ENCODE assay signal across 15 cellular contexts in the genomic region with DNA sequence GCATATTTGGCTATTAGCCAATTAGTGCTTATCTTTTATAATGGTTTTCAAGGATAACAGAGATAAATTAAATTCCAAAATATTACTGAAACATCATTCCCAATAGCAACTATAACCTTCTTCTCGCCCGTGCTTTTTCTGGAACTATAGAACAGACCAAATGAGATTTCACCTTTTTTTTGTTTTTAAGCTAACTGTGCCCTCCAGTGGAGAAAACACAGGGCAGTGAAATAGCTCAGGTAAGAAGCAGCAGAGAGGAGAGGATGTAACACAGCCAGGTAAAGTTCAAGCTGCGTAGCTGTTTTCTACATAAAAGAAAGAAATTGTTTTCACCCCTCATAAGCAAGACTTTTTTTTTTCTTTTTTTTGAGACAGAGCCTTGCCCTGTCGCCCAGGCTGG. TPM values are rescaled to one million over a fixed set of nuclear protein-coding genes. Genes with fewer than 3 reads are reported as not detected.
DNase-seq lines count a peak whose midpoint lies in the region; ATAC-seq, FAIRE-seq and TF ChIP-seq lines count a peak whose summit lies in the region.
"Had no signal": no experiment of that assay in that cellular context is flagged by ENCODE, and none has a peak within 500 bp of the region (broad histone marks: within the 10 kb centered on the region; RNA-seq: fewer than 3 reads in every experiment).

No MANE protein-coding gene starts in this region.

- RAD21 ChIA-PET in GM12878 (lab: Charles Lee; ENCODE audit: unreplicated experiment), result interaction anchor here (1.3 kb wide), 1 partner anchor 143 kb away, joined by 3 read pairs; no protein-coding TSS in a partner anchor

- FAIRE-seq in GM12878 (lab: Jason Lieb, UNC) (no peak), kidney (lab: Jason Lieb, UNC) (no peak)
- FAIRE-seq: GM12892, pancreas had no signal

- H3K27me3 ChIP-seq in BE2C (no peaks in the 10 kb centered on the region), GM12878 (replicated peaks in 1 of 2; ENCODE audit: control insufficient read depth in 2 of 2, insufficient read depth in 2 of 2, low read length in 1 of 2) (no peaks in the 10 kb centered on the region)
- H3K27me3 ChIP-seq: pancreas had no signal

- H3K9ac ChIP-seq in GM12878 (ENCODE audit: control insufficient read depth, insufficient read depth, low read length), result no peak overlapping the region
- H3K9ac ChIP-seq in kidney (ENCODE audit: low read length in 2 of 2), result no peak overlapping the region

- CTCF ChIA-PET in HEK293 (lab: Yijun Ruan, JAX) (interaction anchor here (0.5 to 1.7 kb wide), 5 partner anchors 12 to 329 kb away, joined by 3 read pairs; no protein-coding TSS in a partner anchor), GM12878 (lab: Yijun Ruan, JAX) (interaction anchor here (0.7 to 2.5 kb wide), 9 partner anchors 13 to 143 kb away, joined by 3 to 7 read pairs (median 5); partner anchors contain the start of gene HSD17B12)

- H3K27ac ChIP-seq in HEK293 (ENCODE audit: extremely low read depth, low read depth, low read length) (no peak overlapping the region), GM12878 (ENCODE audit: control insufficient read depth, insufficient read depth) (no peak overlapping the region), kidney (ENCODE audit: low read depth in 2 of 2, low read length in 2 of 2) (no peak overlapping the region)
- H3K27ac ChIP-seq: pancreas had no signal

- no peaks in the 10 kb centered on the region for H3K36me3 ChIP-seq in BE2C
- no peaks in the 10 kb centered on the region; a peak in 1 of 3 replicates for H3K36me3 ChIP-seq in HEK293 (ENCODE audit: control insufficient read depth in 2 of 2, insufficient read depth in 1 of 2, low read length in 2 of 2)
- peaks cover 0 to 10% of the 10 kb centered on the region in 2 experiments; a peak in 1 of 4 replicates for H3K36me3 ChIP-seq in GM12878 (ENCODE audit: control insufficient read depth in 2 of 2, insufficient read depth in 2 of 2, low read length in 1 of 2)
- H3K36me3 ChIP-seq in kidney (ENCODE audit: control insufficient read depth in 1 of 2, insufficient read depth in 2 of 2, low read length in 2 of 2), result no peaks in the 10 kb centered on the region
- H3K36me3 ChIP-seq: pancreas had no signal

- 86% methylated on average over 4 of the region's 4 CpGs for WGBS in GM12878 (ENCODE audit: insufficient coverage, insufficient replicate concordance, low lambda C conversion rate, missing lambda C conversion rate)

- H3K4me3 ChIP-seq in BE2C (ENCODE audit: low read depth, low read length) (no peak overlapping the region), HEK293 (ENCODE audit: low read depth, low read length) (no peak overlapping the region), GM12878 (no peak overlapping the region), kidney (ENCODE audit: low read length in 2 of 2) (no peak overlapping the region)
- H3K4me3 ChIP-seq: pancreas had no signal

- TF ChIP-seq RAD21 in GM12878 (IDR thresholded peaks at IDR 0.05; ENCODE audit: insufficient read depth, low read depth, low read length), result peak; percentile 53

- no TSS peak for BruUV-seq in GM12878 (replicated peaks; lab: Mats Ljungman, UMichigan)

- intact Hi-C loops in GM12878 (cut with micrococcal nuclease; ENCODE audit: unreplicated experiment) (no loop called here), kidney (cut with DNase I) (no loop called here)

- H3K9me3 ChIP-seq in BE2C (no peaks in the 10 kb centered on the region), HEK293 (ENCODE audit: control insufficient read depth, insufficient read depth, low read depth, low read length) (no peaks in the 10 kb centered on the region), GM12878 (replicated peaks; ENCODE audit: control insufficient read depth, insufficient read depth, low read length) (peaks cover 4% of the 10 kb centered on the region; the same call in 2 of the 3 replicates), kidney (ENCODE audit: control insufficient read depth in 1 of 2, low read length in 2 of 2) (no peaks in the 10 kb centered on the region)
- H3K9me3 ChIP-seq: pancreas had no signal

- no peak overlapping the region for H3K4me2 ChIP-seq in GM12878 (ENCODE audit: control insufficient read depth, insufficient read depth)

- peaks cover 8% of the 10 kb centered on the region for H3K79me2 ChIP-seq in GM12878 (ENCODE audit: control insufficient read depth, insufficient read depth, low read length)

- no peaks in the 10 kb centered on the region for H3K4me1 ChIP-seq in BE2C
- no peaks in the 10 kb centered on the region for H3K4me1 ChIP-seq in HEK293 (ENCODE audit: control insufficient read depth, insufficient read depth, low read length)
- no peaks in the 10 kb centered on the region for H3K4me1 ChIP-seq in GM12878 (ENCODE audit: control insufficient read depth, insufficient read depth, low read length)
- H3K4me1 ChIP-seq in kidney (ENCODE audit: control insufficient read depth in 1 of 2, insufficient read depth in 1 of 2, low read depth in 1 of 2, low read length in 2 of 2), result no peaks in the 10 kb centered on the region
- H3K4me1 ChIP-seq: pancreas had no signal

- TF ChIP-seq CTCF in BE2C (IDR thresholded peaks at IDR 0.05; ENCODE audit: low read depth, low read length) (peak; percentile 51), HEK293 (tag by site-specific recombination; IDR thresholded peaks at IDR 0.05) (no peak), GM12878 (IDR thresholded peaks at IDR 0.05 in 2 of 3, conservative IDR thresholded peaks at IDR 0.05 in 1 of 3; ENCODE audit: control insufficient read depth in 2 of 3, extremely low read depth in 1 of 3, insufficient read depth in 1 of 3, low read depth in 3 of 3, low read length in 3 of 3) (peak in 2 of 3 experiments; percentile 25 to 33; a peak in 2 of 6 replicates), kidney (IDR thresholded peaks at IDR 0.05; ENCODE audit: borderline replicate concordance, extremely low read depth, insufficient read depth) (peak; percentile 30)

- in situ Hi-C loops in GM12878 (cut with MboI), result no loop called here

- TF ChIP-seq POLR2A in GM12878 (IDR thresholded peaks at IDR 0.05; ENCODE audit: low read depth, low read length), result no peak

- no peak for TF ChIP-seq EP300 in GM12878 (IDR thresholded peaks at IDR 0.05; ENCODE audit: borderline replicate concordance in 1 of 2, control insufficient read depth in 1 of 2, low read depth in 2 of 2, low read length in 2 of 2)

- no peaks in the 10 kb centered on the region for H4K20me1 ChIP-seq in GM12878 (ENCODE audit: control insufficient read depth, insufficient read depth)

- DNase-seq in BE2C, result no peak
- no peak for DNase-seq in GM12878 (ENCODE audit: low read depth, low spot score)
- no peak for DNase-seq in kidney
- DNase-seq in SHP77 (lab: John Stamatoyannopoulos, UW), result no peak
- DNase-seq: activated T-cell treated with anti-CD3 and anti-CD28 coated beads, Interleukin-2, amount 50 U/mL, for 1 hour; CD8-positive, alpha-beta T cell; left ventricle myocardium superior; NCI-H187 treated with DMSO at 0.1 percent for 48 hours; pancreas; substantia nigra had no signal

- H2AFZ ChIP-seq in GM12878 (ENCODE audit: control insufficient read depth, low read depth, low read length), result no peak overlapping the region

- SMC1A ChIA-PET in GM12878 (lab: Charles Lee; ENCODE audit: uncharacterized antibody, unreplicated experiment), result interaction anchor here (0.9 to 1.7 kb wide), 4 partner anchors 15 to 143 kb away, joined by 3 to 5 read pairs (median 4); partner anchors contain the start of gene HSD17B12

- ATAC-seq in GM12878, result peak; percentile 44; the same call in 1 of the 3 replicates
- ATAC-seq in GM19452 (IDR thresholded peaks at IDR 0.05; ENCODE audit: unreplicated experiment), result no peak
- no peak for ATAC-seq in HG03378 (IDR thresholded peaks at IDR 0.05; ENCODE audit: unreplicated experiment)
- ATAC-seq in HG02938 (IDR thresholded peaks at IDR 0.05; ENCODE audit: unreplicated experiment), result no peak
- ATAC-seq: CD8-positive, alpha-beta T cell; left ventricle myocardium superior had no signal

- POLR2A ChIA-PET in HEK293 (lab: Yijun Ruan, JAX) (interaction anchor here (0.5 kb wide), 1 partner anchor 63 kb away, joined by 4 read pairs; no protein-coding TSS in a partner anchor), GM12878 (lab: Charles Lee) (no interaction called here)

TF ChIP-seq in HEK293, 187 proteins besides CTCF, POLR2A, EP300 and RAD21 (continues in another document):
- TF ChIP-seq ZNF654 (tag by site-specific recombination; IDR thresholded peaks at IDR 0.05; ENCODE audit: low read depth), result 0 out of 2 replicates have a peak, but pooled peaks have one; percentile 6

TF ChIP-seq in GM12878, 131 proteins besides CTCF, POLR2A, EP300 and RAD21:
- TF ChIP-seq ZNF217 (IDR thresholded peaks at IDR 0.05), result no peak
- peak; percentile 29; the same call in 1 of the 2 replicates for TF ChIP-seq SMC3 (IDR thresholded peaks at IDR 0.05; ENCODE audit: borderline replicate concordance, low read length)

RNA-seq across cellular contexts. Expression of gene HSD17B12, which starts 28.2 kb away (rescaled TPM):
- 66.0 TPM for polyA plus RNA-seq in BE2C (2012; ENCODE audit: insufficient read depth, insufficient read length, low read depth)
- total RNA-seq in GM12878 (2013; cell fraction: nucleolus; rRNA removed), result 264 and 266 TPM in 2 replicates
- 68.1 and 75.2 TPM in 2 replicates for total RNA-seq in GM12878 (2014; rRNA removed)
- total RNA-seq in GM12878 (2014; rRNA removed; fragmentation: Illumina TruSeq; extraction: Trizol), result 74.1 and 80.1 TPM in 2 replicates
- 59.5 and 68.2 TPM in 2 replicates for total RNA-seq in GM12878 (2021)
- 51.3 TPM for polyA plus RNA-seq in GM12878 (2011; ENCODE audit: low read depth)
- polyA plus RNA-seq in GM12878 (2011; rRNA removed), result 88.0 and 112 TPM in 2 replicates
- 51.7 and 71.5 TPM in 2 replicates for polyA plus RNA-seq in GM12878 (2011; cell fraction: cytosol; rRNA removed)
- polyA plus RNA-seq in GM12878 (2011; cell fraction: nucleus; rRNA removed), result 53.5 and 63.6 TPM in 2 replicates
- 36.5 and 50.5 TPM in 2 replicates for polyA plus RNA-seq in GM12878 (2012)
- 70.4 and 99.8 TPM in 2 replicates for polyA plus RNA-seq in GM12878 (2014; fragmentation: Illumina TruSeq; extraction: Trizol)
- 10 to 100 TPM; 23.6 to 33.6 TPM for polyA plus RNA-seq in GM12878 (2014; fragmentation: Nextera tagmentation; extraction: Ambion mirVana)
- polyA plus RNA-seq in GM12878 (2014; rRNA removed), result 51.4 and 53.5 TPM in 2 replicates
- 10 to 100 TPM; 63.5 to 66.0 TPM for polyA plus RNA-seq in GM12878 (2016; fragmentation: Nextera tagmentation; extraction: Ambion mirVana)
- 61.5 and 66.7 TPM in 2 replicates for polyA minus RNA-seq in GM12878 (2011; rRNA and poly(A)+ RNA removed)
- 48.4 and 63.2 TPM in 2 replicates for polyA minus RNA-seq in GM12878 (2011; cell fraction: cytosol; rRNA and poly(A)+ RNA removed)
- polyA minus RNA-seq in GM12878 (2011; cell fraction: nucleus; rRNA and poly(A)+ RNA removed), result 79.8 and 139 TPM in 2 replicates
- total RNA-seq in kidney, result 100 TPM
- 76.9 TPM for polyA plus RNA-seq in kidney (ENCODE audit: insufficient read depth, low read depth, low replicate concordance)
